Comparison of ENCODE assay signal across 19 cellular contexts in genomic region chrX:18075603-18076002, GRCh38.
DNase-seq lines count a peak whose midpoint lies in the region; TF ChIP-seq lines count a peak whose summit lies in the region.
"Had no signal": no experiment of that assay in that cellular context is flagged by ENCODE, and none has a peak within 500 bp of the region (broad histone marks: within the 10 kb centered on the region; RNA-seq: fewer than 3 reads in every experiment).

No MANE protein-coding gene starts in this region.

- DNase-seq in COLO668 (lab: John Stamatoyannopoulos, UW; ENCODE audit: unreplicated experiment) (peak; percentile 57), NCI-H1105 treated with DMSO at 0.1 percent for 48 hours (lab: John Stamatoyannopoulos, UW) (peak; percentile 77), NCI-H2107 (lab: John Stamatoyannopoulos, UW) (peak; percentile 78), SHP77 (lab: John Stamatoyannopoulos, UW) (peak; percentile 60 to 76), medulla oblongata (ENCODE audit: extremely low spot score) (no peak), posterior cingulate gyrus (no peak), LoVo (ENCODE audit: low spot score) (no peak), HEK293T (ENCODE audit: extremely low spot score) (no peak)
- DNase-seq: activated CD4-positive, alpha-beta T cell treated with anti-CD3 and anti-CD28 coated beads, Interleukin-2, amount 50 U/mL, for 48 hours; activated naive CD4-positive, alpha-beta T cell; activated T-cell treated with anti-CD3 and anti-CD28 coated beads, Interleukin-2, amount 50 U/mL, for 1 hour; amygdala; C1 segment of cervical spinal cord; central memory CD4-positive, alpha-beta T cell; erythroblast; left colon; Right ventricle myocardium superior; stimulated activated CD4-positive, alpha-beta T cell treated with anti-CD3 and anti-CD28 coated beads, Interleukin-12 subunit alpha, Interleukin-12 subunit beta, amount 100 ng/mL, for 4 hours; stimulated activated CD8-positive, alpha-beta memory T cell treated with anti-CD3 and anti-CD28 coated beads, Interleukin-4, amount 100 ng/mL, for 48 hours had no signal

- CTCF ChIA-PET in HEK293T (lab: Yijun Ruan, JAX): no interaction called here

- intact Hi-C loops in posterior cingulate gyrus (cut with DNase I): no loop called here

- POLR2A ChIA-PET in HEK293T (lab: Yijun Ruan, JAX): no interaction called here

TF ChIP-seq in HEK293T, 16 proteins besides CTCF, POLR2A, EP300 and RAD21:
- TF ChIP-seq NFRKB (IDR thresholded peaks at IDR 0.05): no peak
- no peak for TF ChIP-seq SUZ12 (IDR thresholded peaks at IDR 0.05)
- TF ChIP-seq BHLHE40 (IDR thresholded peaks at IDR 0.05; ENCODE audit: borderline replicate concordance): no peak
- no peak for TF ChIP-seq FOXM1 (IDR thresholded peaks at IDR 0.05; ENCODE audit: borderline replicate concordance)

Comparison
In these comparisons a context has a peak if more than half of its experiments do, and no peak if none do; other contexts are left out.
1. DNase-seq: peak in COLO668 (single experiment), NCI-H1105 treated with DMSO at 0.1 percent for 48 hours (single experiment), NCI-H2107 (single experiment) and SHP77 (2 of 2); none in medulla oblongata (single experiment), posterior cingulate gyrus (0 of 10), LoVo (single experiment) and HEK293T (single experiment).